ENCODE assay signal across 18 cellular contexts in the genomic region with DNA sequence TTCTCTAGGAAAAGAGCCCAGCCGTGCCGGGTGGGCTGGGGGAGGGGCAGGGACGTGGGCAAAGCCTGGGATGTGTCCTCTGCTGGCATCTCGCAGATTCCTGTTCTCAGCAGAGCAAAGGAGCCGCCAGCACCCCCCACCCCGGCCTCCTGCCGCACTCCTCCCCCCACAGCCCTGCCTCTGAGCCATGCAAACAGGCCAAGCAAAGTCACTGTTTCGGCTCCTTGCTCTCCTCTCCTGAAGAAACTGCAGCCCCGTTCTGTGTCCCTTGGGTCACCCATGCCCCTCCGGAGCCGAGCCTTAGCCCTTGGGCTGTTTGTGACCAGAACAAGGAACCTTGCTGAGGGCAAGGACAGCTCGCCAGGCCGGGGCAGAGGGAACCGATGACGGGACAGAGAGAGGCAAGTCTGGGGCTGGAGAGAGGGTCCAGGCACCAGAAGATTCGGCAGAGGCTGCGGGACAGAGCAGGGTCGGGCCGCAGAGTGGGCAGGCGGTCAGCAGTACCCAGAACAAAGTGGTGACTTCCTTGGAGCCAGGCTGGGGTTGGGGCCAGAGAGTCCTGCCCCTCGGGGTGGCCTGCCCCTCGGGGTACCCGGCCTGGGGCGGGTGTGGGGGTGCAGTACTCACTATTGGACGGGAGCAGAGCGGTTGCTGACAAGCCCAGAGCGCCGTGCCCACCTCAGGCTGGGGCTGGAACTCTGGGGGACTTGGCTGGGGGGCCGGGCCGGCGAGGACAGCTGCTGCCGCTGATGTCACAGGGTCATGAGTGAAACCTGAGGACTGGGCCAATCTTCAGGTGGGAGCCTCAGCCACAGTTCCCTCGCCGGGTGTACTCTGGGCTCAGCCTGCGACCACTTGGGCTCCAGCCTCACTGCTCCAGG. TPM values are rescaled to one million over a fixed set of nuclear protein-coding genes. Genes with fewer than 3 reads are reported as not detected.
A peak's percentile ranks its signal among the peaks of the same experiment; 100 is the strongest.
DNase-seq lines count a peak whose midpoint lies in the region; ATAC-seq lines count a peak whose summit lies in the region.
"Had no signal": no experiment of that assay in that cellular context is flagged by ENCODE, and none has a peak within 500 bp of the region (broad histone marks: within the 10 kb centered on the region; RNA-seq: fewer than 3 reads in every experiment).

No MANE protein-coding gene starts in this region.

- CTCF ChIA-PET in CD8-positive, alpha-beta memory T cell (lab: Charles Lee) = interaction anchor here (0.5 to 12.2 kb wide), 8 partner anchors 36 to 145 kb away, joined by 3 to 246 read pairs (median 8); partner anchors contain the start of genes CSHL1, GH1 and ICAM2

- H3K27ac Mint-ChIP-seq in CD8-positive, alpha-beta memory T cell = peak overlapping the region in 5 of 8 donors; percentile 33 to 87 (median 75)
- H3K27ac Mint-ChIP-seq: activated naive CD4-positive, alpha-beta T cell treated with anti-CD3 and anti-CD28 coated beads, Interleukin-2, amount 50 U/mL, for 72 hours; progenitor cell of endocrine pancreas had no signal

- H3K9me3 Mint-ChIP-seq in CD8-positive, alpha-beta memory T cell = no peaks in the 10 kb centered on the region
- H3K9me3 Mint-ChIP-seq: activated naive CD4-positive, alpha-beta T cell treated with anti-CD3 and anti-CD28 coated beads, Interleukin-2, amount 50 U/mL, for 72 hours had no signal

- H3K4me1 ChIP-seq in CD8-positive, alpha-beta memory T cell (ENCODE audit: insufficient read depth, low read length) = peaks cover 34% of the 10 kb centered on the region
- H3K4me1 ChIP-seq in SJCRH30 = peaks cover 41% of the 10 kb centered on the region
- H3K4me1 ChIP-seq in iPS-20b (ENCODE audit: insufficient read depth, low read length) = no peaks in the 10 kb centered on the region
- H3K4me1 ChIP-seq in rectal smooth muscle tissue (ENCODE audit: control insufficient read depth, insufficient read depth, low read length) = no peaks in the 10 kb centered on the region

- peak overlapping the region; percentile 29; the same call in 1 of the 2 replicates for H3K9ac ChIP-seq in iPS-20b (ENCODE audit: low read depth, low read length)
- H3K9ac ChIP-seq in rectal smooth muscle tissue (ENCODE audit: low read length) = no peak overlapping the region

- no peak overlapping the region for H3K4me3 ChIP-seq in CD8-positive, alpha-beta memory T cell (ENCODE audit: low read length)
- H3K4me3 ChIP-seq in SJCRH30 = peak overlapping the region; percentile 87
- no peak overlapping the region for H3K4me3 ChIP-seq in iPS-20b (ENCODE audit: low read length)
- H3K4me3 ChIP-seq in rectal smooth muscle tissue (ENCODE audit: low read length) = peak overlapping the region; percentile 40
- H3K4me3 ChIP-seq: SK-N-MC, vagina had no signal

- peaks cover 53 to 63% (median 58%) of the 10 kb centered on the region in 3 donors for H3K4me1 Mint-ChIP-seq in CD8-positive, alpha-beta memory T cell

- no peak overlapping the region for H3K27ac ChIP-seq in CD8-positive, alpha-beta memory T cell (ENCODE audit: low read depth, low read length)
- H3K27ac ChIP-seq in SJCRH30 (peak overlapping the region; percentile 97), iPS-20b (ENCODE audit: low read length) (no peak overlapping the region), rectal smooth muscle tissue (ENCODE audit: low read depth, low read length) (peak overlapping the region; percentile 63)
- H3K27ac ChIP-seq: SK-N-MC, vagina had no signal

- no peaks in the 10 kb centered on the region for H3K27me3 Mint-ChIP-seq in CD8-positive, alpha-beta memory T cell

- H3K4me3 Mint-ChIP-seq in CD8-positive, alpha-beta memory T cell = peak overlapping the region in 1 of 7 donors; percentile 26

- H3K9me3 ChIP-seq in CD8-positive, alpha-beta memory T cell (ENCODE audit: low read length) = no peaks in the 10 kb centered on the region
- H3K9me3 ChIP-seq in SJCRH30 (replicated peaks) (no peaks in the 10 kb centered on the region), iPS-20b (ENCODE audit: insufficient read depth, low read depth, low read length) (no peaks in the 10 kb centered on the region)
- H3K9me3 ChIP-seq: vagina had no signal

- DNase-seq in CD8-positive, alpha-beta memory T cell = no peak
- peak; percentile 72 to 75 for DNase-seq in SJCRH30
- DNase-seq in NCI-H510A (lab: John Stamatoyannopoulos, UW) = no peak
- DNase-seq in T1000 (lab: John Stamatoyannopoulos, UW) = no peak
- no peak for DNase-seq in NCI-H345 treated with DMSO at 0.1 percent for 48 hours (lab: John Stamatoyannopoulos, UW; ENCODE audit: unreplicated experiment)
- DNase-seq: activated CD8-positive, alpha-beta memory T cell treated with anti-CD3 and anti-CD28 coated beads, Interleukin-2, amount 50 U/mL, for 48 hours; DND-41; NCI-H2081 treated with DMSO at 0.1 percent for 48 hours; stimulated activated CD4-positive, alpha-beta T cell treated with anti-CD3 and anti-CD28 coated beads, Interleukin-4, amount 100 ng/mL, for 1 hour had no signal

- H3K36me3 Mint-ChIP-seq in CD8-positive, alpha-beta memory T cell = no peaks in the 10 kb centered on the region
- H3K36me3 Mint-ChIP-seq: activated naive CD4-positive, alpha-beta T cell treated with anti-CD3 and anti-CD28 coated beads, Interleukin-2, amount 50 U/mL, for 72 hours had no signal

- H3K36me3 ChIP-seq in CD8-positive, alpha-beta memory T cell (ENCODE audit: insufficient read depth, low read length) = no peaks in the 10 kb centered on the region
- H3K36me3 ChIP-seq in SJCRH30 = no peaks in the 10 kb centered on the region
- no peaks in the 10 kb centered on the region for H3K36me3 ChIP-seq in iPS-20b (ENCODE audit: insufficient read depth, low read depth, low read length)
- H3K36me3 ChIP-seq in rectal smooth muscle tissue (ENCODE audit: control insufficient read depth, insufficient read depth, low read length) = no peaks in the 10 kb centered on the region
- H3K36me3 ChIP-seq: vagina had no signal

- POLR2A ChIA-PET in CD8-positive, alpha-beta memory T cell (lab: Charles Lee) = no interaction called here

- H3K27me3 ChIP-seq in CD8-positive, alpha-beta memory T cell (ENCODE audit: insufficient read depth, low read length, poor library complexity, severe bottlenecking) = no peaks in the 10 kb centered on the region
- H3K27me3 ChIP-seq in SJCRH30 (no peaks in the 10 kb centered on the region), iPS-20b (ENCODE audit: insufficient read depth, low read length) (peaks cover 32% of the 10 kb centered on the region), rectal smooth muscle tissue (ENCODE audit: control insufficient read depth, insufficient read depth, low read length) (peaks cover 10% of the 10 kb centered on the region)
- H3K27me3 ChIP-seq: vagina had no signal

- no peak for ATAC-seq in GM21717 (IDR thresholded peaks at IDR 0.05; ENCODE audit: unreplicated experiment)
- ATAC-seq: activated naive CD4-positive, alpha-beta T cell treated with anti-CD3 and anti-CD28 coated beads, Interleukin-2, amount 50 U/mL, for 72 hours had no signal

RNA-seq across cellular contexts. Expression of gene PRR29, which starts 9.2 kb away (rescaled TPM):
- under 1 TPM; 0.24 to 0.51 TPM for total RNA-seq in CD8-positive, alpha-beta memory T cell
- 4.1 TPM for polyA plus RNA-seq in CD8-positive, alpha-beta memory T cell
- 0.12 TPM in 1 of 2 replicates, not detected in the other for total RNA-seq in SJCRH30 (2014; rRNA removed; shearing (Covaris generic))
- total RNA-seq: B cell, vagina had no signal

RNA-seq across cellular contexts. Expression of gene SCN4A, which starts 16.3 kb away (rescaled TPM):
- total RNA-seq in CD8-positive, alpha-beta memory T cell = under 1 TPM; 0.04 TPM
- not detected for polyA plus RNA-seq in CD8-positive, alpha-beta memory T cell
- 12.4 and 14.3 TPM in 2 replicates for total RNA-seq in SJCRH30 (2014; rRNA removed; shearing (Covaris generic))

RNA-seq across cellular contexts. Expression of gene ICAM2, which starts 31.5 kb away (rescaled TPM):
- 10 to 100 TPM; 77.4 to 80.7 TPM for total RNA-seq in CD8-positive, alpha-beta memory T cell
- 301 TPM for polyA plus RNA-seq in CD8-positive, alpha-beta memory T cell
- 0.33 and 0.43 TPM in 2 replicates for total RNA-seq in SJCRH30 (2014; rRNA removed; shearing (Covaris generic))

RNA-seq across cellular contexts. Expression of gene CD79B, which starts 56.9 kb away (rescaled TPM):
- 10 to 100 TPM; 18.1 to 22.2 TPM for total RNA-seq in CD8-positive, alpha-beta memory T cell
- 36.9 TPM for polyA plus RNA-seq in CD8-positive, alpha-beta memory T cell
- total RNA-seq in SJCRH30 (2014; rRNA removed; shearing (Covaris generic)) = 0.48 and 1.2 TPM in 2 replicates
- total RNA-seq: H4, progenitor cell of endocrine pancreas had no signal

Comparison
In these comparisons a context has a peak if more than half of its experiments do, and no peak if none do; other contexts are left out.
1. DNase-seq: peak in SJCRH30 (2 of 2); none in CD8-positive, alpha-beta memory T cell (0 of 5), NCI-H510A (single experiment), T1000 (single experiment) and NCI-H345 treated with DMSO at 0.1 percent for 48 hours (single experiment).
2. H3K27ac ChIP-seq: peak in SJCRH30 (single experiment) and rectal smooth muscle tissue (single experiment); none in CD8-positive, alpha-beta memory T cell (single experiment) and iPS-20b (single experiment).
3. H3K4me3 ChIP-seq: peak in SJCRH30 (single experiment) and rectal smooth muscle tissue (single experiment); none in CD8-positive, alpha-beta memory T cell (single experiment) and iPS-20b (single experiment).
4. RNA of gene SCN4A, which starts 16.3 kb away (total RNA-seq): 12.4 to 14.3 TPM in SJCRH30; 0.04 TPM in CD8-positive, alpha-beta memory T cell; every median in the first group is over 10 times any median in the second.
5. RNA of gene ICAM2, which starts 31.5 kb away (total RNA-seq): 77.4 to 80.7 TPM in CD8-positive, alpha-beta memory T cell; 0.33 to 0.43 TPM in SJCRH30; every median in the first group is over 10 times any median in the second.